8 cellular contexts compared by ENCODE assay signal in genomic region chr12:6925543-6926279, GRCh38. TPM values are rescaled to one million over a fixed set of nuclear protein-coding genes. Genes with fewer than 3 reads are reported as not detected.
DNase-seq lines count a peak whose midpoint lies in the region; ATAC-seq, FAIRE-seq and TF ChIP-seq lines count a peak whose summit lies in the region.

No MANE protein-coding gene starts in this region.

- H3K4me1 Mint-ChIP-seq in WTC11, result peaks cover 54% of the 10 kb centered on the region
- H3K4me1 Mint-ChIP-seq in naive thymus-derived CD8-positive, alpha-beta T cell, result peaks cover 30 to 62% (median 42%) of the 10 kb centered on the region in 4 donors

- peaks cover 19% of the 10 kb centered on the region for H3K36me3 Mint-ChIP-seq in WTC11
- peaks cover 0 to 23% (median 0%) of the 10 kb centered on the region in 3 donors for H3K36me3 Mint-ChIP-seq in naive thymus-derived CD8-positive, alpha-beta T cell

- H3K4me3 ChIP-seq in fibroblast of villous mesenchyme (ENCODE audit: low read depth, low read length), result peak overlapping the region; percentile 94

- H3K4me3 Mint-ChIP-seq in WTC11, result peak overlapping the region; percentile 77
- peak overlapping the region; percentile 8 to 93 (median 64) for H3K4me3 Mint-ChIP-seq in naive thymus-derived CD8-positive, alpha-beta T cell

- no peaks in the 10 kb centered on the region for H3K9me3 Mint-ChIP-seq in WTC11
- H3K9me3 Mint-ChIP-seq in naive thymus-derived CD8-positive, alpha-beta T cell, result no peaks in the 10 kb centered on the region

- TF ChIP-seq CTCF in WTC11 (IDR thresholded peaks at IDR 0.05) (no peak), fibroblast of villous mesenchyme (IDR thresholded peaks at IDR 0.05; ENCODE audit: insufficient read depth, low read depth, low read length) (no peak)

- POLR2A ChIA-PET in WTC11 (lab: Charles Lee), result interaction anchor here (0.6 to 4.2 kb wide), 19 partner anchors 9 to 386 kb away, joined by 3 to 66 read pairs (median 5); partner anchors contain the start of genes C12orf57, CDCA3, ENO2 and PTMS
- POLR2A ChIA-PET in naive thymus-derived CD8-positive, alpha-beta T cell (lab: Charles Lee), result interaction anchor here (1.1 to 7.8 kb wide), 11 partner anchors 8 to 182 kb away, joined by 3 to 82 read pairs (median 8); partner anchors contain the start of genes C12orf57, C1R, ENO2 and RNU7-1

- ATAC-seq in WTC11 (peak; percentile 48), HG02759 (IDR thresholded peaks at IDR 0.05; ENCODE audit: unreplicated experiment) (no peak)
- ATAC-seq in naive thymus-derived CD8-positive, alpha-beta T cell, result no peak

- H3K27ac Mint-ChIP-seq in WTC11, result peak overlapping the region; percentile 98
- peak overlapping the region in 4 of 10 donors; percentile 43 to 91 (median 66) for H3K27ac Mint-ChIP-seq in naive thymus-derived CD8-positive, alpha-beta T cell

- DNase-seq in H54 (ENCODE audit: insufficient read length, low spot score) (peak; percentile 89), WTC11 (ENCODE audit: low spot score) (peak; percentile 67), fibroblast of villous mesenchyme (ENCODE audit: low read depth) (peak; percentile 89), erythroblast (lab: John Stamatoyannopoulos, UW) (no peak), NK-92 (lab: John Stamatoyannopoulos, UW; ENCODE audit: unreplicated experiment) (no peak)
- DNase-seq in naive thymus-derived CD8-positive, alpha-beta T cell, result no peak

- FAIRE-seq in A204.1 (lab: Jason Lieb, UNC) (peak; percentile 93), H54 (lab: Jason Lieb, UNC) (peak; percentile 79)

- CTCF ChIA-PET in WTC11 (lab: Charles Lee), result interaction anchor here (0.7 to 7.0 kb wide), 23 partner anchors 9 to 311 kb away, joined by 3 to 93 read pairs (median 10); partner anchors contain the start of genes C12orf57, CDCA3, COPS7A and LRRC23

- H3K27me3 Mint-ChIP-seq in WTC11 (ENCODE audit: low read depth), result no peaks in the 10 kb centered on the region
- no peaks in the 10 kb centered on the region for H3K27me3 Mint-ChIP-seq in naive thymus-derived CD8-positive, alpha-beta T cell

- TF ChIP-seq POLR2A in H54 (IDR thresholded peaks at IDR 0.05; ENCODE audit: low read depth, low read length) (peak; percentile 36), erythroblast (IDR thresholded peaks at IDR 0.05; ENCODE audit: low read length) (no peak)

TF ChIP-seq in WTC11, 78 proteins besides CTCF, POLR2A, EP300 and RAD21 (continues in another document):
- TF ChIP-seq NFATC4 (CRISPR knock-in tag; IDR thresholded peaks at IDR 0.05), result no peak
- TF ChIP-seq NR1H2 (CRISPR knock-in tag; IDR thresholded peaks at IDR 0.05), result no peak
- TF ChIP-seq ATF2 (CRISPR knock-in tag; IDR thresholded peaks at IDR 0.05; ENCODE audit: borderline replicate concordance, low read depth), result no peak
- peak; percentile 56; the same call in 1 of the 2 replicates for TF ChIP-seq SP1 (CRISPR knock-in tag; conservative IDR thresholded peaks at IDR 0.05)
- no peak for TF ChIP-seq ELF4 (CRISPR knock-in tag; IDR thresholded peaks at IDR 0.05; ENCODE audit: low read depth)
- no peak for TF ChIP-seq OVOL2 (CRISPR knock-in tag; IDR thresholded peaks at IDR 0.05; ENCODE audit: borderline replicate concordance)
- TF ChIP-seq, protein P1, sequence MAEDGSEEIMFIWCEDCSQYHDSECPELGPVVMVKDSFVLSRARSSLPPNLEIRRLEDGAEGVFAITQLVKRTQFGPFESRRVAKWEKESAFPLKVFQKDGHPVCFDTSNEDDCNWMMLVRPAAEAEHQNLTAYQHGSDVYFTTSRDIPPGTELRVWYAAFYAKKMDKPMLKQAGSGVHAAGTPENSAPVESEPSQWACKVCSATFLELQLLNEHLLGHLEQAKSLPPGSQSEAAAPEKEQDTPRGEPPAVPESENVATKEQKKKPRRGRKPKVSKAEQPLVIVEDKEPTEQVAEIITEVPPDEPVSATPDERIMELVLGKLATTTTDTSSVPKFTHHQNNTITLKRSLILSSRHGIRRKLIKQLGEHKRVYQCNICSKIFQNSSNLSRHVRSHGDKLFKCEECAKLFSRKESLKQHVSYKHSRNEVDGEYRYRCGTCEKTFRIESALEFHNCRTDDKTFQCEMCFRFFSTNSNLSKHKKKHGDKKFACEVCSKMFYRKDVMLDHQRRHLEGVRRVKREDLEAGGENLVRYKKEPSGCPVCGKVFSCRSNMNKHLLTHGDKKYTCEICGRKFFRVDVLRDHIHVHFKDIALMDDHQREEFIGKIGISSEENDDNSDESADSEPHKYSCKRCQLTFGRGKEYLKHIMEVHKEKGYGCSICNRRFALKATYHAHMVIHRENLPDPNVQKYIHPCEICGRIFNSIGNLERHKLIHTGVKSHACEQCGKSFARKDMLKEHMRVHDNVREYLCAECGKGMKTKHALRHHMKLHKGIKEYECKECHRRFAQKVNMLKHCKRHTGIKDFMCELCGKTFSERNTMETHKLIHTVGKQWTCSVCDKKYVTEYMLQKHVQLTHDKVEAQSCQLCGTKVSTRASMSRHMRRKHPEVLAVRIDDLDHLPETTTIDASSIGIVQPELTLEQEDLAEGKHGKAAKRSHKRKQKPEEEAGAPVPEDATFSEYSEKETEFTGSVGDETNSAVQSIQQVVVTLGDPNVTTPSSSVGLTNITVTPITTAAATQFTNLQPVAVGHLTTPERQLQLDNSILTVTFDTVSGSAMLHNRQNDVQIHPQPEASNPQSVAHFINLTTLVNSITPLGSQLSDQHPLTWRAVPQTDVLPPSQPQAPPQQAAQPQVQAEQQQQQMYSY (CRISPR knock-in tag; IDR thresholded peaks at IDR 0.05), result peak; percentile 99
- 0 out of 2 replicates have a peak, but pooled peaks have one; percentile 56 for TF ChIP-seq ETV6 (CRISPR knock-in tag; IDR thresholded peaks at IDR 0.05)
- TF ChIP-seq FOXK1 (CRISPR knock-in tag; IDR thresholded peaks at IDR 0.05), result 0 out of 2 replicates have a peak, but pooled peaks have one; percentile 48
- TF ChIP-seq ZNF263 (CRISPR knock-in tag; IDR thresholded peaks at IDR 0.05; ENCODE audit: low read depth), result no peak
- no peak for TF ChIP-seq ZNF396 (CRISPR knock-in tag; IDR thresholded peaks at IDR 0.05; ENCODE audit: borderline replicate concordance)
- TF ChIP-seq, protein P2, sequence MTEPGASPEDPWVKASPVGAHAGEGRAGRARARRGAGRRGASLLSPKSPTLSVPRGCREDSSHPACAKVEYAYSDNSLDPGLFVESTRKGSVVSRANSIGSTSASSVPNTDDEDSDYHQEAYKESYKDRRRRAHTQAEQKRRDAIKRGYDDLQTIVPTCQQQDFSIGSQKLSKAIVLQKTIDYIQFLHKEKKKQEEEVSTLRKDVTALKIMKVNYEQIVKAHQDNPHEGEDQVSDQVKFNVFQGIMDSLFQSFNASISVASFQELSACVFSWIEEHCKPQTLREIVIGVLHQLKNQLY (CRISPR knock-in tag; IDR thresholded peaks at IDR 0.05), result no peak
- TF ChIP-seq USF2 (CRISPR knock-in tag; IDR thresholded peaks at IDR 0.05), result no peak
- no peak for TF ChIP-seq ATF3 (CRISPR knock-in tag; conservative IDR thresholded peaks at IDR 0.05)
- TF ChIP-seq MYBL2 (CRISPR knock-in tag; IDR thresholded peaks at IDR 0.05), result 0 out of 2 replicates have a peak, but pooled peaks have one; percentile 47
- TF ChIP-seq HMGA2 (CRISPR knock-in tag; IDR thresholded peaks at IDR 0.05), result no peak
- TF ChIP-seq ZNF121 (CRISPR knock-in tag; IDR thresholded peaks at IDR 0.05), result no peak
- no peak for TF ChIP-seq FOXJ3 (CRISPR knock-in tag; IDR thresholded peaks at IDR 0.05; ENCODE audit: borderline replicate concordance)

RNA-seq across cellular contexts. Expression of gene ATN1, which starts 2.0 kb away (rescaled TPM):
- total RNA-seq in WTC11 (2021), result 80.0 to 87.1 TPM (median 80.5 TPM) in 3 replicates
- total RNA-seq in fibroblast of villous mesenchyme, result 11.3 and 16.4 TPM in 2 replicates
- total RNA-seq in naive thymus-derived CD8-positive, alpha-beta T cell, result 10 to 100 TPM; 25.7 to 30.3 TPM
- polyA plus RNA-seq in naive thymus-derived CD8-positive, alpha-beta T cell, result 1 to 10 TPM in 2 of 3 donors, under 1 TPM in 1; 0.35 to 1.4 (median 1.1) TPM

RNA-seq across cellular contexts. Expression of gene ENO2, which starts 11.3 kb away (rescaled TPM):
- total RNA-seq in WTC11 (2021), result 118 to 170 TPM (median 165 TPM) in 3 replicates
- total RNA-seq in fibroblast of villous mesenchyme, result 3.5 and 5.2 TPM in 2 replicates
- 100 to 1,000 TPM; 141 to 144 TPM for total RNA-seq in naive thymus-derived CD8-positive, alpha-beta T cell
- 10 to 100 TPM; 19.4 to 29.2 (median 19.7) TPM for polyA plus RNA-seq in naive thymus-derived CD8-positive, alpha-beta T cell

RNA-seq across cellular contexts. Expression of gene RNU7-1, which starts 17.9 kb away (rescaled TPM):
- total RNA-seq in WTC11 (2021) (not detected in 3 replicates), fibroblast of villous mesenchyme (not detected in 2 replicates)
- total RNA-seq in naive thymus-derived CD8-positive, alpha-beta T cell, result not detected
- not detected for polyA plus RNA-seq in naive thymus-derived CD8-positive, alpha-beta T cell

RNA-seq across cellular contexts. Expression of gene C12orf57, which starts 18.1 kb away (rescaled TPM):
- total RNA-seq in WTC11 (2021) (158 to 181 TPM (median 172 TPM) in 3 replicates), fibroblast of villous mesenchyme (94.7 and 96.7 TPM in 2 replicates)
- 100 to 1,000 TPM; 518 to 519 TPM for total RNA-seq in naive thymus-derived CD8-positive, alpha-beta T cell
- 100 to 1,000 TPM; 329 to 399 (median 366) TPM for polyA plus RNA-seq in naive thymus-derived CD8-positive, alpha-beta T cell

RNA-seq across cellular contexts. Expression of gene LRRC23, which starts 21.1 kb away (rescaled TPM):
- total RNA-seq in WTC11 (2021) (3.1 to 5.3 TPM (median 4.9 TPM) in 3 replicates), fibroblast of villous mesenchyme (4.7 and 5.5 TPM in 2 replicates)
- total RNA-seq in naive thymus-derived CD8-positive, alpha-beta T cell, result 10 to 100 TPM; 10.1 to 10.5 TPM
- 1 to 10 TPM; 4.7 to 9.9 (median 8.8) TPM for polyA plus RNA-seq in naive thymus-derived CD8-positive, alpha-beta T cell

Comparison
In these comparisons a context has a peak if more than half of its experiments do, and no peak if none do; other contexts are left out.
1. DNase-seq: peak in H54 (single experiment), WTC11 (single experiment) and fibroblast of villous mesenchyme (single experiment); none in naive thymus-derived CD8-positive, alpha-beta T cell (0 of 10), erythroblast (0 of 2) and NK-92 (single experiment).
2. RNA of gene ENO2, which starts 11.3 kb away (total RNA-seq): 141 to 144 TPM in naive thymus-derived CD8-positive, alpha-beta T cell and 118 to 170 TPM in WTC11; 3.5 to 5.2 TPM in fibroblast of villous mesenchyme; every median in the first group is over 10 times any median in the second.